In genomic region chr1:44713321-44713781, GRCh38 we compare ENCODE assay signal across 15 cellular contexts. TPM values are rescaled to one million over a fixed set of nuclear protein-coding genes. Genes with fewer than 3 reads are reported as not detected.
DNase-seq lines count a peak whose midpoint lies in the region; ATAC-seq and TF ChIP-seq lines count a peak whose summit lies in the region.
"Had no signal": no experiment of that assay in that cellular context is flagged by ENCODE, and none has a peak within 500 bp of the region (broad histone marks: within the 10 kb centered on the region; RNA-seq: fewer than 3 reads in every experiment).

No MANE protein-coding gene starts in this region.

- intact Hi-C loops in gastrocnemius medialis (cut with DNase I; ENCODE audit: low total_unique reads), result no loop called here
- intact Hi-C loops in activated CD4-positive, alpha-beta T cell treated with anti-CD3 and anti-CD28 coated beads for 36 hours (cut with DNase I, micrococcal nuclease), result no loop called here

- no peaks in the 10 kb centered on the region for H3K36me3 Mint-ChIP-seq in HFFc6 (ENCODE audit: low read depth)
- H3K36me3 Mint-ChIP-seq in activated CD4-positive, alpha-beta T cell treated with anti-CD3 and anti-CD28 coated beads for 36 hours (ENCODE audit: low read depth), result no peaks in the 10 kb centered on the region
- H3K36me3 Mint-ChIP-seq: immature natural killer cell had no signal

- CTCF ChIA-PET in activated CD4-positive, alpha-beta T cell treated with anti-CD3 and anti-CD28 coated beads for 36 hours (lab: Charles Lee), result interaction anchor here (1.0 to 1.8 kb wide), 2 partner anchors 17 to 39 kb away, joined by 3 read pairs; partner anchors contain the start of gene TMEM53

- peak overlapping the region in 1 of 4 donors; percentile 8 for H3K4me3 ChIP-seq in Peyer's patch
- H3K4me3 ChIP-seq in gastrocnemius medialis, result no peak overlapping the region

- H3K4me1 ChIP-seq in Peyer's patch (peaks cover 0 to 14% (median 5%) of the 10 kb centered on the region in 4 donors), gastrocnemius medialis (peaks cover 6 to 8% of the 10 kb centered on the region in 2 donors)

- H3K27ac ChIP-seq in Peyer's patch (peak overlapping the region in 3 of 4 donors; percentile 13 to 78 (median 60)), gastrocnemius medialis (peak overlapping the region in 2 of 4 donors; percentile 43 to 71)
- H3K27ac ChIP-seq: 22Rv1, brain microvascular endothelial cell had no signal

- H3K27me3 ChIP-seq in Peyer's patch (no peaks in the 10 kb centered on the region), gastrocnemius medialis (peaks cover 0 to 5% (median 0%) of the 10 kb centered on the region in 3 donors)
- H3K27me3 ChIP-seq: brain microvascular endothelial cell had no signal

- no peaks in the 10 kb centered on the region for H3K9me3 ChIP-seq in Peyer's patch
- H3K9me3 ChIP-seq in gastrocnemius medialis, result no peaks in the 10 kb centered on the region

- H3K36me3 ChIP-seq in Peyer's patch (no peaks in the 10 kb centered on the region), gastrocnemius medialis (no peaks in the 10 kb centered on the region)
- H3K36me3 ChIP-seq: brain microvascular endothelial cell had no signal

- no peak overlapping the region for H3K27ac Mint-ChIP-seq in HFFc6
- no peak overlapping the region for H3K27ac Mint-ChIP-seq in activated CD4-positive, alpha-beta T cell treated with anti-CD3 and anti-CD28 coated beads for 36 hours
- H3K27ac Mint-ChIP-seq: immature natural killer cell, nephron progenitor cell had no signal

- TF ChIP-seq CTCF in Peyer's patch (IDR thresholded peaks at IDR 0.05) (no peak), gastrocnemius medialis (IDR thresholded peaks at IDR 0.05 in 4 of 5, conservative IDR thresholded peaks at IDR 0.05 in 1 of 5) (no peak), HFFc6 (IDR thresholded peaks at IDR 0.05) (no peak)

- H3K4me1 Mint-ChIP-seq in HFFc6 (ENCODE audit: low read depth), result peaks cover 23% of the 10 kb centered on the region
- H3K4me1 Mint-ChIP-seq in activated CD4-positive, alpha-beta T cell treated with anti-CD3 and anti-CD28 coated beads for 36 hours, result peaks cover 40% of the 10 kb centered on the region

- no peak overlapping the region for H3K4me3 Mint-ChIP-seq in HFFc6
- H3K4me3 Mint-ChIP-seq in activated CD4-positive, alpha-beta T cell treated with anti-CD3 and anti-CD28 coated beads for 36 hours, result no peak overlapping the region
- H3K4me3 Mint-ChIP-seq: immature natural killer cell, nephron progenitor cell had no signal

- DNase-seq in DMS 273 (lab: John Stamatoyannopoulos, UW; ENCODE audit: unreplicated experiment), result peak; percentile 27
- DNase-seq in DMS 273 treated with DMSO at 0.1 percent for 48 hours (lab: John Stamatoyannopoulos, UW), result no peak
- DNase-seq in KBM-7, result peak; percentile 61
- DNase-seq in Peyer's patch, result peak in 2 of 3 donors; percentile 50 to 72
- peak; percentile 62 to 82 for DNase-seq in gastrocnemius medialis
- no peak for DNase-seq in C1 segment of cervical spinal cord (lab: John Stamatoyannopoulos, UW)
- no peak for DNase-seq in HFFc6
- DNase-seq in activated CD4-positive, alpha-beta T cell treated with anti-CD3 and anti-CD28 coated beads for 36 hours, result no peak
- DNase-seq: activated T-cell treated with anti-CD3 and anti-CD28 coated beads, Interleukin-2, amount 50 U/mL, for 48 hours; brain microvascular endothelial cell; immature natural killer cell; nephron progenitor cell; stimulated activated naive CD4-positive, alpha-beta T cell had no signal

- no peaks in the 10 kb centered on the region for H3K9me3 Mint-ChIP-seq in HFFc6
- no peaks in the 10 kb centered on the region for H3K9me3 Mint-ChIP-seq in activated CD4-positive, alpha-beta T cell treated with anti-CD3 and anti-CD28 coated beads for 36 hours (ENCODE audit: low read depth)
- H3K9me3 Mint-ChIP-seq: immature natural killer cell had no signal

- peaks cover 14% of the 10 kb centered on the region for H3K27me3 Mint-ChIP-seq in HFFc6 (ENCODE audit: insufficient read depth)
- H3K27me3 Mint-ChIP-seq in activated CD4-positive, alpha-beta T cell treated with anti-CD3 and anti-CD28 coated beads for 36 hours, result no peaks in the 10 kb centered on the region

- POLR2A ChIA-PET in activated CD4-positive, alpha-beta T cell treated with anti-CD3 and anti-CD28 coated beads for 36 hours (lab: Charles Lee), result interaction anchor here (0.6 to 3.6 kb wide), 4 partner anchors 8 to 228 kb away, joined by 3 to 15 read pairs (median 5); no protein-coding TSS in a partner anchor

- in situ Hi-C loops in KBM-7 (cut with MboI; ENCODE audit: low pct_unique_long_range_greater_than_20kb, low sequenced_read_pairs) (no loop called here), gastrocnemius medialis (cut with MboI; ENCODE audit: low sequenced_read_pairs in 4 of 4) (no loop called here)

- peak; percentile 95 to 97 for ATAC-seq in gastrocnemius medialis
- ATAC-seq in activated CD4-positive, alpha-beta T cell treated with anti-CD3 and anti-CD28 coated beads for 36 hours, result no peak

- TF ChIP-seq POLR2A in Peyer's patch (IDR thresholded peaks at IDR 0.05) (no peak), gastrocnemius medialis (IDR thresholded peaks at IDR 0.05) (peak in 1 of 2 donors; percentile 44)

RNA-seq across cellular contexts. Expression of gene RNU5D-1, which starts 17.6 kb away (rescaled TPM):
- not detected for total RNA-seq in Peyer's patch
- total RNA-seq in gastrocnemius medialis, result not detected
- total RNA-seq in HFFc6 (2021; fragmentation: NEBNext Ultra II Directional; extraction: Animal tissue kit (Norgen Biotek cat#: 25700)), result not detected
- total RNA-seq in activated CD4-positive, alpha-beta T cell treated with anti-CD3 and anti-CD28 coated beads for 36 hours, result not detected
- total RNA-seq: Daoy had no signal

RNA-seq across cellular contexts. Expression of gene KIF2C, which starts 26.3 kb away (rescaled TPM):
- total RNA-seq in Peyer's patch, result 1 to 10 TPM; 2.5 to 8.3 (median 3.5) TPM
- total RNA-seq in gastrocnemius medialis, result under 1 TPM in 2 of 4 donors, not detected in 2; 0.46 to 0.55 TPM
- 10 to 100 TPM; 15.6 to 48.5 (median 43.3) TPM for total RNA-seq in HFFc6 (2021; fragmentation: NEBNext Ultra II Directional; extraction: Animal tissue kit (Norgen Biotek cat#: 25700))
- total RNA-seq in activated CD4-positive, alpha-beta T cell treated with anti-CD3 and anti-CD28 coated beads for 36 hours, result 100 to 1,000 TPM; 101 to 119 TPM

RNA-seq across cellular contexts. Expression of gene ARMH1, which starts 38.8 kb away (rescaled TPM):
- total RNA-seq in Peyer's patch, result 1 to 10 TPM; 3.7 to 7.7 (median 4.8) TPM
- under 1 TPM in 1 of 4 donors, not detected in 3; 0.78 TPM for total RNA-seq in gastrocnemius medialis
- total RNA-seq in HFFc6 (2021; fragmentation: NEBNext Ultra II Directional; extraction: Animal tissue kit (Norgen Biotek cat#: 25700)), result under 1 TPM in 4 of 6 experiments, not detected in 2; 0.14 to 0.41 (median 0.32) TPM
- total RNA-seq in activated CD4-positive, alpha-beta T cell treated with anti-CD3 and anti-CD28 coated beads for 36 hours, result 10 to 100 TPM; 67.3 to 75.1 TPM
- total RNA-seq: Daoy had no signal

RNA-seq across cellular contexts. Expression of gene TMEM53, which starts 39.1 kb away (rescaled TPM):
- total RNA-seq in Peyer's patch, result 10 to 100 TPM in 3 of 4 donors, not detected in 1; 23.1 to 30.8 (median 26.5) TPM
- 1 to 10 TPM; 2.6 to 5.9 (median 4.2) TPM for total RNA-seq in gastrocnemius medialis
- total RNA-seq in HFFc6 (2021; fragmentation: NEBNext Ultra II Directional; extraction: Animal tissue kit (Norgen Biotek cat#: 25700)), result 1 to 10 TPM; 3.2 to 5.0 (median 4.4) TPM
- 1 to 10 TPM; 4.3 to 5.5 TPM for total RNA-seq in activated CD4-positive, alpha-beta T cell treated with anti-CD3 and anti-CD28 coated beads for 36 hours

Comparison
In these comparisons a context has a peak if more than half of its experiments do, and no peak if none do; other contexts are left out.
1. DNase-seq: peak in DMS 273 (single experiment), KBM-7 (single experiment), Peyer's patch (2 of 3) and gastrocnemius medialis (2 of 2); none in DMS 273 treated with DMSO at 0.1 percent for 48 hours (single experiment), C1 segment of cervical spinal cord (0 of 14), HFFc6 (single experiment) and activated CD4-positive, alpha-beta T cell treated with anti-CD3 and anti-CD28 coated beads for 36 hours (single experiment).
2. RNA of gene ARMH1, which starts 38.8 kb away (total RNA-seq): 67.3 to 75.1 TPM in activated CD4-positive, alpha-beta T cell treated with anti-CD3 and anti-CD28 coated beads for 36 hours; 3.7 to 7.7 TPM in Peyer's patch, 0.14 to 0.41 TPM in HFFc6 and 0.78 TPM in gastrocnemius medialis; every median in the first group is over 4 times any median in the second.